1 cellular context compared by ENCODE assay signal in genomic region chr10:92573798-92574544, GRCh38.
A peak's percentile ranks its signal among the peaks of the same experiment; 100 is the strongest.
TF ChIP-seq lines count a peak whose summit lies in the region.

Gene IDE, minus strand, starts transcription at chr10:92574093. Its CDS starts 74 bp downstream, at chr10:92574019.

TF ChIP-seq in HepG2, 621 proteins besides CTCF, POLR2A, EP300 and RAD21 (continued from another document and continues in another):
- TF ChIP-seq HES4 (CRISPR knock-in tag; IDR thresholded peaks at IDR 0.05; ENCODE audit: borderline replicate concordance), result no peak; the same call in 1 of the 2 replicates
- peak; percentile 96 for TF ChIP-seq ZNF816 (CRISPR knock-in tag; IDR thresholded peaks at IDR 0.05; ENCODE audit: borderline replicate concordance)
- no peak for TF ChIP-seq BCLAF1 (IDR thresholded peaks at IDR 0.05)
- TF ChIP-seq, protein P1, sequence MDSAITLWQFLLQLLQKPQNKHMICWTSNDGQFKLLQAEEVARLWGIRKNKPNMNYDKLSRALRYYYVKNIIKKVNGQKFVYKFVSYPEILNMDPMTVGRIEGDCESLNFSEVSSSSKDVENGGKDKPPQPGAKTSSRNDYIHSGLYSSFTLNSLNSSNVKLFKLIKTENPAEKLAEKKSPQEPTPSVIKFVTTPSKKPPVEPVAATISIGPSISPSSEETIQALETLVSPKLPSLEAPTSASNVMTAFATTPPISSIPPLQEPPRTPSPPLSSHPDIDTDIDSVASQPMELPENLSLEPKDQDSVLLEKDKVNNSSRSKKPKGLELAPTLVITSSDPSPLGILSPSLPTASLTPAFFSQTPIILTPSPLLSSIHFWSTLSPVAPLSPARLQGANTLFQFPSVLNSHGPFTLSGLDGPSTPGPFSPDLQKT (CRISPR knock-in tag; IDR thresholded peaks at IDR 0.05; ENCODE audit: borderline replicate concordance), result no peak
- TF ChIP-seq, protein P2, sequence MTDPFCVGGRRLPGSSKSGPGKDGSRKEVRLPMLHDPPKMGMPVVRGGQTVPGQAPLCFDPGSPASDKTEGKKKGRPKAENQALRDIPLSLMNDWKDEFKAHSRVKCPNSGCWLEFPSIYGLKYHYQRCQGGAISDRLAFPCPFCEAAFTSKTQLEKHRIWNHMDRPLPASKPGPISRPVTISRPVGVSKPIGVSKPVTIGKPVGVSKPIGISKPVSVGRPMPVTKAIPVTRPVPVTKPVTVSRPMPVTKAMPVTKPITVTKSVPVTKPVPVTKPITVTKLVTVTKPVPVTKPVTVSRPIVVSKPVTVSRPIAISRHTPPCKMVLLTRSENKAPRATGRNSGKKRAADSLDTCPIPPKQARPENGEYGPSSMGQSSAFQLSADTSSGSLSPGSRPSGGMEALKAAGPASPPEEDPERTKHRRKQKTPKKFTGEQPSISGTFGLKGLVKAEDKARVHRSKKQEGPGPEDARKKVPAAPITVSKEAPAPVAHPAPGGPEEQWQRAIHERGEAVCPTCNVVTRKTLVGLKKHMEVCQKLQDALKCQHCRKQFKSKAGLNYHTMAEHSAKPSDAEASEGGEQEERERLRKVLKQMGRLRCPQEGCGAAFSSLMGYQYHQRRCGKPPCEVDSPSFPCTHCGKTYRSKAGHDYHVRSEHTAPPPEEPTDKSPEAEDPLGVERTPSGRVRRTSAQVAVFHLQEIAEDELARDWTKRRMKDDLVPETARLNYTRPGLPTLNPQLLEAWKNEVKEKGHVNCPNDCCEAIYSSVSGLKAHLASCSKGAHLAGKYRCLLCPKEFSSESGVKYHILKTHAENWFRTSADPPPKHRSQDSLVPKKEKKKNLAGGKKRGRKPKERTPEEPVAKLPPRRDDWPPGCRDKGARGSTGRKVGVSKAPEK (CRISPR knock-in tag; IDR thresholded peaks at IDR 0.05; ENCODE audit: borderline replicate concordance), result peak; percentile 48; the same call in 1 of the 2 replicates
- TF ChIP-seq HNRNPH1 (optimal IDR thresholded peaks at IDR 0.05; ENCODE audit: low read depth, low read length), result no peak
- TF ChIP-seq HDAC6 (IDR thresholded peaks at IDR 0.05; ENCODE audit: low read depth, low read length), result no peak
- TF ChIP-seq, protein P3, sequence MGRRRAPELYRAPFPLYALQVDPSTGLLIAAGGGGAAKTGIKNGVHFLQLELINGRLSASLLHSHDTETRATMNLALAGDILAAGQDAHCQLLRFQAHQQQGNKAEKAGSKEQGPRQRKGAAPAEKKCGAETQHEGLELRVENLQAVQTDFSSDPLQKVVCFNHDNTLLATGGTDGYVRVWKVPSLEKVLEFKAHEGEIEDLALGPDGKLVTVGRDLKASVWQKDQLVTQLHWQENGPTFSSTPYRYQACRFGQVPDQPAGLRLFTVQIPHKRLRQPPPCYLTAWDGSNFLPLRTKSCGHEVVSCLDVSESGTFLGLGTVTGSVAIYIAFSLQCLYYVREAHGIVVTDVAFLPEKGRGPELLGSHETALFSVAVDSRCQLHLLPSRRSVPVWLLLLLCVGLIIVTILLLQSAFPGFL (CRISPR knock-in tag; IDR thresholded peaks at IDR 0.05), result no peak
- no peak for TF ChIP-seq NCOA1 (CRISPR knock-in tag; IDR thresholded peaks at IDR 0.05)
- TF ChIP-seq NFE2 (CRISPR knock-in tag; IDR thresholded peaks at IDR 0.05), result no peak
- peak; percentile 84 for TF ChIP-seq RFXAP (CRISPR knock-in tag; IDR thresholded peaks at IDR 0.05; ENCODE audit: borderline replicate concordance)
- no peak; the same call in 1 of the 2 replicates for TF ChIP-seq ZNF251 (CRISPR knock-in tag; IDR thresholded peaks at IDR 0.05)
- peak; percentile 69 for TF ChIP-seq ARNT2 (CRISPR knock-in tag; IDR thresholded peaks at IDR 0.05; ENCODE audit: low read depth)
- TF ChIP-seq CENPT (CRISPR knock-in tag; IDR thresholded peaks at IDR 0.05; ENCODE audit: low read depth), result no peak; the same call in 1 of the 2 replicates
- TF ChIP-seq TOE1 (CRISPR knock-in tag; IDR thresholded peaks at IDR 0.05), result no peak; the same call in 1 of the 2 replicates
- TF ChIP-seq, protein P4, sequence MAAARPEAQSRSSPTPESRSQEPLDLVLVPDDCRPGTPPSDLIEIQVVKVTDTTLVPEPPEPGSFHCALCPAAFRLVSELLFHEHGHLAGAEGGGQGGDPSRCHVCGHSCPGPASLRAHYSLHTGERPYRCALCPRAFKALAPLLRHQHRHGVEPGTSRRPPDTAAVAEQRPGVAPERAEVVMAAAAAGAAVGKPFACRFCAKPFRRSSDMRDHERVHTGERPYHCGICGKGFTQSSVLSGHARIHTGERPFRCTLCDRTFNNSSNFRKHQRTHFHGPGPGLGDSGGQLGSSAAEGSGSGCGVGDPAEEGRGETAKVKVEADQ (CRISPR knock-in tag; IDR thresholded peaks at IDR 0.05; ENCODE audit: borderline replicate concordance), result peak; percentile 88
- TF ChIP-seq ZFP37 (CRISPR knock-in tag; IDR thresholded peaks at IDR 0.05; ENCODE audit: borderline replicate concordance), result peak; percentile 63; the same call in 1 of the 2 replicates
- peak; percentile 14; the same call in 1 of the 2 replicates for TF ChIP-seq ZNF367 (CRISPR knock-in tag; IDR thresholded peaks at IDR 0.05; ENCODE audit: borderline replicate concordance)
- TF ChIP-seq, protein P5, sequence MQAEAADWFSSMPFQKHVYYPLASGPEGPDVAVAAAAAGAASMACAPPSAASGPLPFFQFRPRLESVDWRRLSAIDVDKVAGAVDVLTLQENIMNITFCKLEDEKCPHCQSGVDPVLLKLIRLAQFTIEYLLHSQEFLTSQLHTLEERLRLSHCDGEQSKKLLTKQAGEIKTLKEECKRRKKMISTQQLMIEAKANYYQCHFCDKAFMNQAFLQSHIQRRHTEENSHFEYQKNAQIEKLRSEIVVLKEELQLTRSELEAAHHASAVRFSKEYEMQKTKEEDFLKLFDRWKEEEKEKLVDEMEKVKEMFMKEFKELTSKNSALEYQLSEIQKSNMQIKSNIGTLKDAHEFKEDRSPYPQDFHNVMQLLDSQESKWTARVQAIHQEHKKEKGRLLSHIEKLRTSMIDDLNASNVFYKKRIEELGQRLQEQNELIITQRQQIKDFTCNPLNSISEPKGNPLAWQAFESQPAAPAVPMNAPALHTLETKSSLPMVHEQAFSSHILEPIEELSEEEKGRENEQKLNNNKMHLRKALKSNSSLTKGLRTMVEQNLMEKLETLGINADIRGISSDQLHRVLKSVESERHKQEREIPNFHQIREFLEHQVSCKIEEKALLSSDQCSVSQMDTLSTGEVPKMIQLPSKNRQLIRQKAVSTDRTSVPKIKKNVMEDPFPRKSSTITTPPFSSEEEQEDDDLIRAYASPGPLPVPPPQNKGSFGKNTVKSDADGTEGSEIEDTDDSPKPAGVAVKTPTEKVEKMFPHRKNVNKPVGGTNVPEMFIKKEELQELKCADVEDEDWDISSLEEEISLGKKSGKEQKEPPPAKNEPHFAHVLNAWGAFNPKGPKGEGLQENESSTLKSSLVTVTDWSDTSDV (CRISPR knock-in tag; IDR thresholded peaks at IDR 0.05), result no peak
- TF ChIP-seq ZNF430 (CRISPR knock-in tag; IDR thresholded peaks at IDR 0.05), result 0 out of 2 replicates have a peak, but pooled peaks have one; percentile 78
- peak; percentile 87 for TF ChIP-seq PHF21A (CRISPR knock-in tag; IDR thresholded peaks at IDR 0.05)
- no peak for TF ChIP-seq TCF12 (IDR thresholded peaks at IDR 0.05)
- TF ChIP-seq TCF12 (CRISPR knock-in tag; IDR thresholded peaks at IDR 0.05), result peak; percentile 69; the same call in 1 of the 2 replicates
- TF ChIP-seq ONECUT2 (CRISPR knock-in tag; IDR thresholded peaks at IDR 0.05), result no peak
- TF ChIP-seq CREB3 (CRISPR knock-in tag; IDR thresholded peaks at IDR 0.05), result 0 out of 2 replicates have a peak, but pooled peaks have one; percentile 66
- TF ChIP-seq ZBTB37 (CRISPR knock-in tag; IDR thresholded peaks at IDR 0.05), result no peak
- TF ChIP-seq DPF2 (CRISPR knock-in tag; IDR thresholded peaks at IDR 0.05; ENCODE audit: borderline replicate concordance, low read depth), result no peak
- peak; percentile 42; the same call in 1 of the 2 replicates for TF ChIP-seq SPEN (CRISPR knock-in tag; IDR thresholded peaks at IDR 0.05; ENCODE audit: low read depth)
- TF ChIP-seq ZNF562 (CRISPR knock-in tag; IDR thresholded peaks at IDR 0.05; ENCODE audit: borderline replicate concordance), result no peak
- peak; percentile 27; the same call in 1 of the 2 replicates for TF ChIP-seq SIX4 (CRISPR knock-in tag; IDR thresholded peaks at IDR 0.05)
- TF ChIP-seq ZNF850 (CRISPR knock-in tag; conservative IDR thresholded peaks at IDR 0.05), result peak; percentile 72; the same call in 1 of the 2 replicates
- peak; percentile 22; the same call in 1 of the 2 replicates for TF ChIP-seq ZNF121 (CRISPR knock-in tag; IDR thresholded peaks at IDR 0.05)
- no peak for TF ChIP-seq PRPF4 (IDR thresholded peaks at IDR 0.05; ENCODE audit: low read depth, low read length, poor library complexity, severe bottlenecking)
- TF ChIP-seq RCOR2 (CRISPR knock-in tag; IDR thresholded peaks at IDR 0.05), result 0 out of 2 replicates have a peak, but pooled peaks have one; percentile 44
- no peak for TF ChIP-seq TGIF2 (CRISPR knock-in tag; IDR thresholded peaks at IDR 0.05)
- TF ChIP-seq ZNF678 (CRISPR knock-in tag; IDR thresholded peaks at IDR 0.05), result peak; percentile 65; the same call in 1 of the 2 replicates
- TF ChIP-seq NFE2L2 (IDR thresholded peaks at IDR 0.05; ENCODE audit: low read length), result peak; percentile 19; the same call in 1 of the 2 replicates
- TF ChIP-seq, protein P6, sequence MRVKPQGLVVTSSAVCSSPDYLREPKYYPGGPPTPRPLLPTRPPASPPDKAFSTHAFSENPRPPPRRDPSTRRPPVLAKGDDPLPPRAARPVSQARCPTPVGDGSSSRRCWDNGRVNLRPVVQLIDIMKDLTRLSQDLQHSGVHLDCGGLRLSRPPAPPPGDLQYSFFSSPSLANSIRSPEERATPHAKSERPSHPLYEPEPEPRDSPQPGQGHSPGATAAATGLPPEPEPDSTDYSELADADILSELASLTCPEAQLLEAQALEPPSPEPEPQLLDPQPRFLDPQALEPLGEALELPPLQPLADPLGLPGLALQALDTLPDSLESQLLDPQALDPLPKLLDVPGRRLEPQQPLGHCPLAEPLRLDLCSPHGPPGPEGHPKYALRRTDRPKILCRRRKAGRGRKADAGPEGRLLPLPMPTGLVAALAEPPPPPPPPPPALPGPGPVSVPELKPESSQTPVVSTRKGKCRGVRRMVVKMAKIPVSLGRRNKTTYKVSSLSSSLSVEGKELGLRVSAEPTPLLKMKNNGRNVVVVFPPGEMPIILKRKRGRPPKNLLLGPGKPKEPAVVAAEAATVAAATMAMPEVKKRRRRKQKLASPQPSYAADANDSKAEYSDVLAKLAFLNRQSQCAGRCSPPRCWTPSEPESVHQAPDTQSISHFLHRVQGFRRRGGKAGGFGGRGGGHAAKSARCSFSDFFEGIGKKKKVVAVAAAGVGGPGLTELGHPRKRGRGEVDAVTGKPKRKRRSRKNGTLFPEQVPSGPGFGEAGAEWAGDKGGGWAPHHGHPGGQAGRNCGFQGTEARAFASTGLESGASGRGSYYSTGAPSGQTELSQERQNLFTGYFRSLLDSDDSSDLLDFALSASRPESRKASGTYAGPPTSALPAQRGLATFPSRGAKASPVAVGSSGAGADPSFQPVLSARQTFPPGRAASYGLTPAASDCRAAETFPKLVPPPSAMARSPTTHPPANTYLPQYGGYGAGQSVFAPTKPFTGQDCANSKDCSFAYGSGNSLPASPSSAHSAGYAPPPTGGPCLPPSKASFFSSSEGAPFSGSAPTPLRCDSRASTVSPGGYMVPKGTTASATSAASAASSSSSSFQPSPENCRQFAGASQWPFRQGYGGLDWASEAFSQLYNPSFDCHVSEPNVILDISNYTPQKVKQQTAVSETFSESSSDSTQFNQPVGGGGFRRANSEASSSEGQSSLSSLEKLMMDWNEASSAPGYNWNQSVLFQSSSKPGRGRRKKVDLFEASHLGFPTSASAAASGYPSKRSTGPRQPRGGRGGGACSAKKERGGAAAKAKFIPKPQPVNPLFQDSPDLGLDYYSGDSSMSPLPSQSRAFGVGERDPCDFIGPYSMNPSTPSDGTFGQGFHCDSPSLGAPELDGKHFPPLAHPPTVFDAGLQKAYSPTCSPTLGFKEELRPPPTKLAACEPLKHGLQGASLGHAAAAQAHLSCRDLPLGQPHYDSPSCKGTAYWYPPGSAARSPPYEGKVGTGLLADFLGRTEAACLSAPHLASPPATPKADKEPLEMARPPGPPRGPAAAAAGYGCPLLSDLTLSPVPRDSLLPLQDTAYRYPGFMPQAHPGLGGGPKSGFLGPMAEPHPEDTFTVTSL (CRISPR knock-in tag; IDR thresholded peaks at IDR 0.05; ENCODE audit: borderline replicate concordance), result peak; percentile 63; the same call in 1 of the 2 replicates
